ENCODE assay signal across 1 cellular context in genomic region chr1:243251544-243251943, GRCh38.
TF ChIP-seq lines count a peak whose summit lies in the region.

No MANE protein-coding gene starts in this region.

TF ChIP-seq in neural cell, 6 proteins besides CTCF, POLR2A, EP300 and RAD21 (continued from another document):
- TF ChIP-seq REST (IDR thresholded peaks at IDR 0.05; ENCODE audit: borderline replicate concordance) (no peak), MXI1 (conservative IDR thresholded peaks at IDR 0.05; ENCODE audit: poor library complexity, severe bottlenecking) (no peak), TAF1 (IDR thresholded peaks at IDR 0.05; ENCODE audit: low read depth) (no peak)
